Comparison of ENCODE assay signal across 8 cellular contexts in genomic region chr3:14175383-14176037, GRCh38.
DNase-seq lines count a peak whose midpoint lies in the region; ATAC-seq lines count a peak whose summit lies in the region.

No MANE protein-coding gene starts in this region.

- ATAC-seq in HG02852 (IDR thresholded peaks at IDR 0.05; ENCODE audit: unreplicated experiment) (peak; percentile 31), GM18520 (IDR thresholded peaks at IDR 0.05; ENCODE audit: unreplicated experiment) (no peak)

- DNase-seq in CD1c-positive myeloid dendritic cell (ENCODE audit: extremely low spot score), result peak; percentile 56
- peak; percentile 37 for DNase-seq in activated CD4-positive, CD25-positive, alpha-beta regulatory T cell treated with anti-CD3 and anti-CD28 coated beads, Interleukin-2, amount 50 U/mL, for 72 hours
- peak; percentile 25 for DNase-seq in fibroblast of peridontal ligament (ENCODE audit: extremely low read depth)
- no peak for DNase-seq in DMS 273 (lab: John Stamatoyannopoulos, UW; ENCODE audit: unreplicated experiment)
- DNase-seq in putamen (ENCODE audit: low spot score), result no peak
- DNase-seq in NCI-H82 treated with DMSO at 0.1 percent for 48 hours (lab: John Stamatoyannopoulos, UW; ENCODE audit: unreplicated experiment), result no peak

Comparison
In these comparisons a context has a peak if more than half of its experiments do, and no peak if none do; other contexts are left out.
1. DNase-seq: peak in CD1c-positive myeloid dendritic cell (single experiment), activated CD4-positive, CD25-positive, alpha-beta regulatory T cell treated with anti-CD3 and anti-CD28 coated beads, Interleukin-2, amount 50 U/mL, for 72 hours (single experiment) and fibroblast of peridontal ligament (single experiment); none in DMS 273 (single experiment), putamen (single experiment) and NCI-H82 treated with DMSO at 0.1 percent for 48 hours (single experiment).